In the genomic region with DNA sequence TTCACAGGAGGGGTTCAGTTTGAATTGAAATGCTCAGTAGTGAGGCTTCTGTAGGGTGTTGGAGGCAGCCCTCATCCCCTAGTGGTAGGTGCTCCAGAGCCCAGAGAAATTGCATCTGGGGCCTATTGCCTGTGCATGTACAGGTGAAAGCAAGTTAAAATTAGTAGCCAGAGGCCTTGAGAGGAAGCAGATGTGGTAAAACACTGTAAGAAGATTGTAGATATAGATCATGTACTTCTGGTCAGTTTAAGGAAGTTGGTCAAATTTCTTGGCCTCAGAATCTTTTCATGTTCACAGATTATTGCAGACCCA, we compare ENCODE assay signal across 9 cellular contexts. TPM values are rescaled to one million over a fixed set of nuclear protein-coding genes. Genes with fewer than 3 reads are reported as not detected.
DNase-seq lines count a peak whose midpoint lies in the region; ATAC-seq, FAIRE-seq and TF ChIP-seq lines count a peak whose summit lies in the region.
"Had no signal": no experiment of that assay in that cellular context is flagged by ENCODE, and none has a peak within 500 bp of the region (broad histone marks: within the 10 kb centered on the region; RNA-seq: fewer than 3 reads in every experiment).

No MANE protein-coding gene starts in this region.

- H3F3A ChIP-seq in Loucy (ENCODE audit: low read depth): no peaks in the 10 kb centered on the region

- H3K9me3 Mint-ChIP-seq in immature natural killer cell: peaks cover 0 to 2% (median 0%) of the 10 kb centered on the region in 6 donors
- peaks cover 0 to 1% of the 10 kb centered on the region in 2 donors for H3K9me3 Mint-ChIP-seq in activated T-cell treated with anti-CD3 and anti-CD28 coated beads, Interleukin-2, amount 50 U/mL, for 72 hours
- no peaks in the 10 kb centered on the region for H3K9me3 Mint-ChIP-seq in activated CD4-positive, alpha-beta memory T cell treated with anti-CD3 and anti-CD28 coated beads for 36 hours

- ATAC-seq in GM18508 (IDR thresholded peaks at IDR 0.05; ENCODE audit: insufficient read depth, unreplicated experiment) (peak; percentile 82), GM21825 (IDR thresholded peaks at IDR 0.05; ENCODE audit: unreplicated experiment) (peak; percentile 73)
- no peak for ATAC-seq in activated T-cell treated with anti-CD3 and anti-CD28 coated beads, Interleukin-2, amount 50 U/mL, for 72 hours (replicated peaks in 1 of 2)

- intact Hi-C loops in kidney (cut with DNase I): no loop called here
- intact Hi-C loops in activated CD4-positive, alpha-beta memory T cell treated with anti-CD3 and anti-CD28 coated beads for 36 hours (cut with micrococcal nuclease): no loop called here

- H3K4me2 ChIP-seq in Loucy (ENCODE audit: low read depth, low read length, poor library complexity, severe bottlenecking): no peak overlapping the region

- H3K36me3 ChIP-seq in Loucy (ENCODE audit: insufficient read depth, low read length): peaks cover 36% of the 10 kb centered on the region; the same call in 1 of the 2 replicates
- H3K36me3 ChIP-seq in kidney (ENCODE audit: control insufficient read depth in 1 of 2, insufficient read depth in 2 of 2, low read length in 2 of 2): no peaks in the 10 kb centered on the region

- H3K9ac ChIP-seq in Loucy (ENCODE audit: low read depth, low read length, poor library complexity, severe bottlenecking) (no peak overlapping the region), kidney (ENCODE audit: low read length in 2 of 2) (no peak overlapping the region)

- TF ChIP-seq CTCF in Loucy (conservative IDR thresholded peaks at IDR 0.05; ENCODE audit: low read length) (peak; percentile 62), kidney (IDR thresholded peaks at IDR 0.05; ENCODE audit: borderline replicate concordance, extremely low read depth, insufficient read depth) (no peak)

- H3K4me3 Mint-ChIP-seq in immature natural killer cell: peak overlapping the region in 1 of 5 donors; percentile 4
- no peak overlapping the region for H3K4me3 Mint-ChIP-seq in activated T-cell treated with anti-CD3 and anti-CD28 coated beads, Interleukin-2, amount 50 U/mL, for 72 hours
- no peak overlapping the region for H3K4me3 Mint-ChIP-seq in activated CD4-positive, alpha-beta memory T cell treated with anti-CD3 and anti-CD28 coated beads for 36 hours

- H2AFZ ChIP-seq in Loucy (ENCODE audit: low read length): no peak overlapping the region

- H3K36me3 Mint-ChIP-seq in immature natural killer cell: no peaks in the 10 kb centered on the region
- H3K36me3 Mint-ChIP-seq in activated T-cell treated with anti-CD3 and anti-CD28 coated beads, Interleukin-2, amount 50 U/mL, for 72 hours (ENCODE audit: insufficient read depth in 2 of 2): peaks cover 0 to 2% of the 10 kb centered on the region in 2 donors
- peaks cover 2% of the 10 kb centered on the region for H3K36me3 Mint-ChIP-seq in activated CD4-positive, alpha-beta memory T cell treated with anti-CD3 and anti-CD28 coated beads for 36 hours

- H3K9me3 ChIP-seq in Loucy (ENCODE audit: insufficient read depth, low read depth, low read length): no peaks in the 10 kb centered on the region
- no peaks in the 10 kb centered on the region for H3K9me3 ChIP-seq in kidney (ENCODE audit: control insufficient read depth in 1 of 2, low read length in 2 of 2)

- POLR2A ChIA-PET in activated CD4-positive, alpha-beta memory T cell treated with anti-CD3 and anti-CD28 coated beads for 36 hours (lab: Charles Lee): no interaction called here

- H3K27me3 ChIP-seq in Loucy (ENCODE audit: insufficient read depth, low read length, poor library complexity, severe bottlenecking): no peaks in the 10 kb centered on the region

- DNase-seq in immature natural killer cell (peak in 2 of 3 donors; percentile 2 to 5), kidney (no peak), iPS-NIHi7 (ENCODE audit: extremely low spot score) (no peak)
- DNase-seq in activated T-cell treated with anti-CD3 and anti-CD28 coated beads, Interleukin-2, amount 50 U/mL, for 72 hours: no peak
- DNase-seq in activated CD4-positive, alpha-beta memory T cell treated with anti-CD3 and anti-CD28 coated beads for 36 hours: no peak

- peaks cover 24% of the 10 kb centered on the region for H3K4me1 ChIP-seq in Loucy (ENCODE audit: insufficient read depth, low read length, poor library complexity, severe bottlenecking)
- H3K4me1 ChIP-seq in kidney (ENCODE audit: control insufficient read depth in 1 of 2, insufficient read depth in 1 of 2, low read depth in 1 of 2, low read length in 2 of 2): no peaks in the 10 kb centered on the region

- no peak for FAIRE-seq in kidney (lab: Jason Lieb, UNC)

- H3K9me2 ChIP-seq in Loucy (replicated peaks; ENCODE audit: low read depth, low read length): no peaks in the 10 kb centered on the region

- peaks cover 2 to 17% of the 10 kb centered on the region in 2 donors for H3K4me1 Mint-ChIP-seq in immature natural killer cell
- H3K4me1 Mint-ChIP-seq in activated T-cell treated with anti-CD3 and anti-CD28 coated beads, Interleukin-2, amount 50 U/mL, for 72 hours (ENCODE audit: low read depth): no peaks in the 10 kb centered on the region
- H3K4me1 Mint-ChIP-seq in activated CD4-positive, alpha-beta memory T cell treated with anti-CD3 and anti-CD28 coated beads for 36 hours (ENCODE audit: low read depth): no peaks in the 10 kb centered on the region

- H3K79me2 ChIP-seq in Loucy (ENCODE audit: insufficient read depth, low read length): no peaks in the 10 kb centered on the region

- no peaks in the 10 kb centered on the region for H4K20me1 ChIP-seq in Loucy (ENCODE audit: insufficient read depth, low read length, poor library complexity, severe bottlenecking)

- CTCF ChIA-PET in activated CD4-positive, alpha-beta memory T cell treated with anti-CD3 and anti-CD28 coated beads for 36 hours (lab: Charles Lee): interaction anchor here (0.6 to 1.0 kb wide), 2 partner anchors 16 to 38 kb away, joined by 3 read pairs; no protein-coding TSS in a partner anchor

- H3K27ac ChIP-seq in kidney (ENCODE audit: low read depth in 2 of 2, low read length in 2 of 2): no peak overlapping the region

- H3K4me3 ChIP-seq in Loucy (ENCODE audit: low read length, poor library complexity, severe bottlenecking) (no peak overlapping the region), kidney (ENCODE audit: low read length in 2 of 2) (no peak overlapping the region)

- H3K27ac Mint-ChIP-seq in immature natural killer cell: no peak overlapping the region
- no peak overlapping the region for H3K27ac Mint-ChIP-seq in activated T-cell treated with anti-CD3 and anti-CD28 coated beads, Interleukin-2, amount 50 U/mL, for 72 hours
- no peak overlapping the region for H3K27ac Mint-ChIP-seq in activated CD4-positive, alpha-beta memory T cell treated with anti-CD3 and anti-CD28 coated beads for 36 hours

- peaks cover 2 to 5% (median 4%) of the 10 kb centered on the region in 3 donors for H3K27me3 Mint-ChIP-seq in immature natural killer cell (ENCODE audit: low read depth in 3 of 3)
- H3K27me3 Mint-ChIP-seq in activated T-cell treated with anti-CD3 and anti-CD28 coated beads, Interleukin-2, amount 50 U/mL, for 72 hours (ENCODE audit: low read depth): no peaks in the 10 kb centered on the region
- H3K27me3 Mint-ChIP-seq in activated CD4-positive, alpha-beta memory T cell treated with anti-CD3 and anti-CD28 coated beads for 36 hours: peaks cover 3% of the 10 kb centered on the region

RNA-seq across cellular contexts. Expression of gene IGSF10, which starts 34.6 kb away (rescaled TPM):
- polyA plus RNA-seq in immature natural killer cell: not detected
- total RNA-seq in activated T-cell treated with anti-CD3 and anti-CD28 coated beads, Interleukin-2, amount 50 U/mL, for 72 hours: not detected
- 0.63 TPM for total RNA-seq in kidney
- 0.82 TPM for polyA plus RNA-seq in kidney (ENCODE audit: insufficient read depth, low read depth, low replicate concordance)
- total RNA-seq in activated CD4-positive, alpha-beta memory T cell treated with anti-CD3 and anti-CD28 coated beads for 36 hours: not detected

RNA-seq across cellular contexts. Expression of gene P2RY12, which starts 41.7 kb away (rescaled TPM):
- polyA plus RNA-seq in immature natural killer cell (under 1 TPM in 2 of 3 donors, not detected in 1; 0.17 to 0.32 TPM), kidney (ENCODE audit: insufficient read depth, low read depth, low replicate concordance) (not detected)
- not detected for total RNA-seq in activated T-cell treated with anti-CD3 and anti-CD28 coated beads, Interleukin-2, amount 50 U/mL, for 72 hours
- 2.2 TPM for total RNA-seq in kidney
- total RNA-seq in activated CD4-positive, alpha-beta memory T cell treated with anti-CD3 and anti-CD28 coated beads for 36 hours: not detected
- total RNA-seq: H4 had no signal

Comparison
In these comparisons a context has a peak if more than half of its experiments do, and no peak if none do; other contexts are left out.
1. ATAC-seq: peak in GM18508 (single experiment) and GM21825 (single experiment); none in activated T-cell treated with anti-CD3 and anti-CD28 coated beads, Interleukin-2, amount 50 U/mL, for 72 hours (0 of 2).
2. DNase-seq: peak in immature natural killer cell (2 of 3); none in activated T-cell treated with anti-CD3 and anti-CD28 coated beads, Interleukin-2, amount 50 U/mL, for 72 hours (0 of 2), kidney (single experiment), iPS-NIHi7 (single experiment) and activated CD4-positive, alpha-beta memory T cell treated with anti-CD3 and anti-CD28 coated beads for 36 hours (single experiment).